ENCODE assay signal across 10 cellular contexts in genomic region chr15:23467110-23467600, GRCh38. TPM values are rescaled to one million over a fixed set of nuclear protein-coding genes. Genes with fewer than 3 reads are reported as not detected.
DNase-seq lines count a peak whose midpoint lies in the region; ATAC-seq and TF ChIP-seq lines count a peak whose summit lies in the region.
"Had no signal": no experiment of that assay in that cellular context is flagged by ENCODE, and none has a peak within 500 bp of the region (broad histone marks: within the 10 kb centered on the region; RNA-seq: fewer than 3 reads in every experiment).

No MANE protein-coding gene starts in this region.

- CTCF ChIA-PET in mammary epithelial cell (lab: Charles Lee; ENCODE audit: low non-redundant PET), result interaction anchor here (0.5 to 0.8 kb wide), 2 partner anchors 431 to 483 kb away, joined by 5 to 6 read pairs; no protein-coding TSS in a partner anchor

- H3K4me3 ChIP-seq in mammary epithelial cell (replicated peaks in 1 of 3; ENCODE audit: insufficient read depth in 1 of 3, low read depth in 2 of 3, low read length in 3 of 3) (no peak overlapping the region), mesenchymal stem cell (ENCODE audit: insufficient read depth in 1 of 2, low read depth in 1 of 2, low read length in 2 of 2) (no peak overlapping the region)

- H3K23ac ChIP-seq in mesenchymal stem cell (ENCODE audit: low read length in 2 of 2), result no peak overlapping the region

- dilution Hi-C loops in mammary epithelial cell (cut with HindIII; ENCODE audit: low sequenced_read_pairs), result no loop called here

- in situ Hi-C loops in mammary epithelial cell (cut with MboI; ENCODE audit: low sequenced_read_pairs in 2 of 2), result no loop called here

- H3K14ac ChIP-seq in mesenchymal stem cell (ENCODE audit: low read length in 2 of 2), result no peak overlapping the region

- ATAC-seq in GM21737 (IDR thresholded peaks at IDR 0.05; ENCODE audit: unreplicated experiment) (no peak), GM21447 (IDR thresholded peaks at IDR 0.05; ENCODE audit: unreplicated experiment) (no peak)

- TF ChIP-seq CTCF in GM10266 (IDR thresholded peaks at IDR 0.05; ENCODE audit: control insufficient read depth, insufficient read depth, low read depth, missing control alignments) (peak; percentile 22), mammary epithelial cell (conservative IDR thresholded peaks at IDR 0.05 in 1 of 2, IDR thresholded peaks at IDR 0.05 in 1 of 2; ENCODE audit: extremely low read depth in 1 of 2, insufficient read depth in 1 of 2, low read depth in 1 of 2, low read length in 2 of 2) (peak in 1 of 2 donors; percentile 32)

- no peaks in the 10 kb centered on the region for H3K79me2 ChIP-seq in mammary epithelial cell (ENCODE audit: insufficient read depth, low read length)

- no peak overlapping the region for H4K8ac ChIP-seq in mesenchymal stem cell (ENCODE audit: low read length)

- BruUV-seq in mammary epithelial cell (replicated peaks; lab: Mats Ljungman, UMichigan), result no TSS peak

- H3K4ac ChIP-seq in mesenchymal stem cell (ENCODE audit: low read depth in 1 of 2, low read length in 2 of 2), result no peak overlapping the region

- intact Hi-C loops in mammary epithelial cell (cut with micrococcal nuclease), result loop anchor here (1.0 to 10.0 kb wide), 2 partner anchors 428 to 512 kb away; partner anchors contain the start of gene TUBGCP5

- H3K36me3 ChIP-seq in mammary epithelial cell (ENCODE audit: insufficient read depth, low read length), result no peaks in the 10 kb centered on the region
- no peaks in the 10 kb centered on the region for H3K36me3 ChIP-seq in mesenchymal stem cell (ENCODE audit: control insufficient read depth in 1 of 2, insufficient read depth in 2 of 2, low read depth in 1 of 2, low read length in 2 of 2)
- H3K36me3 ChIP-seq: neutrophil had no signal

- H3K4me1 ChIP-seq in mammary epithelial cell (ENCODE audit: insufficient read depth, low read length), result no peaks in the 10 kb centered on the region
- no peaks in the 10 kb centered on the region for H3K4me1 ChIP-seq in mesenchymal stem cell (ENCODE audit: control insufficient read depth, insufficient read depth, low read depth, low read length)

- no peak overlapping the region for H4K91ac ChIP-seq in mesenchymal stem cell (ENCODE audit: low read length)

- H2AK5ac ChIP-seq in mesenchymal stem cell (ENCODE audit: low read length, severe bottlenecking), result no peak overlapping the region

- H3K27me3 ChIP-seq in mammary epithelial cell (ENCODE audit: insufficient read depth, low read length) (no peaks in the 10 kb centered on the region), mesenchymal stem cell (ENCODE audit: control insufficient read depth in 1 of 2, insufficient read depth in 1 of 2, low read length in 2 of 2) (peaks cover 0 to 3% of the 10 kb centered on the region in 2 experiments)
- H3K27me3 ChIP-seq: neutrophil had no signal

- H3K79me1 ChIP-seq in mesenchymal stem cell (replicated peaks; ENCODE audit: low read length, poor library complexity, severe bottlenecking), result no peaks in the 10 kb centered on the region

- H2BK120ac ChIP-seq in mesenchymal stem cell (ENCODE audit: low read depth, low read length), result no peak overlapping the region

- H3K9me3 ChIP-seq in mammary epithelial cell (replicated peaks; ENCODE audit: insufficient read depth, low read length) (peaks cover 15% of the 10 kb centered on the region), mesenchymal stem cell (ENCODE audit: control insufficient read depth, low read length) (no peaks in the 10 kb centered on the region)
- H3K9me3 ChIP-seq: neutrophil had no signal

- H3K9ac ChIP-seq in mammary epithelial cell (ENCODE audit: insufficient read depth, low read length), result no peak overlapping the region
- no peak overlapping the region for H3K9ac ChIP-seq in mesenchymal stem cell (ENCODE audit: low read length)

- H2AFZ ChIP-seq in mammary epithelial cell (ENCODE audit: low read depth, low read length) (no peak overlapping the region), mesenchymal stem cell (ENCODE audit: low read depth, low read length) (no peak overlapping the region)

- H2BK5ac ChIP-seq in mesenchymal stem cell (ENCODE audit: low read depth, low read length, poor library complexity, severe bottlenecking), result no peak overlapping the region

- no peak overlapping the region for H3K18ac ChIP-seq in mesenchymal stem cell (ENCODE audit: low read depth in 1 of 2, low read length in 2 of 2)

- WGBS in mammary epithelial cell (ENCODE audit: low coverage, missing lambda C conversion rate), result 87% methylated on average over 3 of the region's 3 CpGs
- 88% methylated on average over 1 of the region's 3 CpGs for WGBS in mesenchymal stem cell

- no peak overlapping the region for H2BK12ac ChIP-seq in mesenchymal stem cell (ENCODE audit: low read length in 2 of 2)

- H3K27ac ChIP-seq in mammary epithelial cell (ENCODE audit: insufficient read depth, low read depth, low read length), result no peak overlapping the region
- H3K27ac ChIP-seq in mesenchymal stem cell (ENCODE audit: low read length, poor library complexity, severe bottlenecking), result no peak overlapping the region
- H3K27ac ChIP-seq: neutrophil had no signal

- DNase-seq in GM10266 (ENCODE audit: extremely low spot score) (peak; percentile 16), MV-4-11 (lab: John Stamatoyannopoulos, UW) (peak; percentile 58), mammary epithelial cell (peak; percentile 1), mesenchymal stem cell (peak; percentile 1), NCI-H2107 (lab: John Stamatoyannopoulos, UW) (no peak)
- no peak for DNase-seq in activated T-cell treated with anti-CD3 and anti-CD28 coated beads, Interleukin-2, amount 50 U/mL, for 1 hour

- no peak overlapping the region for H3K4me2 ChIP-seq in mammary epithelial cell (ENCODE audit: insufficient read depth, low read depth, low read length)
- H3K4me2 ChIP-seq in mesenchymal stem cell (ENCODE audit: low read length, poor library complexity, severe bottlenecking), result no peak overlapping the region

- no peak overlapping the region for H2BK15ac ChIP-seq in mesenchymal stem cell (ENCODE audit: low read depth, poor library complexity, severe bottlenecking)

- H4K20me1 ChIP-seq in mammary epithelial cell (ENCODE audit: insufficient read depth, low read length), result no peaks in the 10 kb centered on the region

RNA-seq across cellular contexts. Expression of gene GOLGA6L2, which starts 20.1 kb away (rescaled TPM):
- not detected for total RNA-seq in mammary epithelial cell
- not detected for polyA plus RNA-seq in mammary epithelial cell
- polyA minus RNA-seq in mammary epithelial cell, result not detected
- not detected for polyA plus RNA-seq in mesenchymal stem cell (2013, experiment 1 of 2)
- polyA plus RNA-seq in mesenchymal stem cell (2013, experiment 2 of 2), result not detected
- total RNA-seq: T-helper 1 cell treated with Interleukin-12 subunit alpha and Interleukin-12 subunit beta and Interleukin-4 antibody, amounts not matched to agents 30 ng/mL and 1 ng/mL, for 36 hours had no signal

Comparison
In these comparisons a context has a peak if more than half of its experiments do, and no peak if none do; other contexts are left out.
1. DNase-seq: peak in GM10266 (single experiment), MV-4-11 (single experiment), mammary epithelial cell (single experiment) and mesenchymal stem cell (single experiment); none in activated T-cell treated with anti-CD3 and anti-CD28 coated beads, Interleukin-2, amount 50 U/mL, for 1 hour (single experiment) and NCI-H2107 (single experiment).